In the genomic region with DNA sequence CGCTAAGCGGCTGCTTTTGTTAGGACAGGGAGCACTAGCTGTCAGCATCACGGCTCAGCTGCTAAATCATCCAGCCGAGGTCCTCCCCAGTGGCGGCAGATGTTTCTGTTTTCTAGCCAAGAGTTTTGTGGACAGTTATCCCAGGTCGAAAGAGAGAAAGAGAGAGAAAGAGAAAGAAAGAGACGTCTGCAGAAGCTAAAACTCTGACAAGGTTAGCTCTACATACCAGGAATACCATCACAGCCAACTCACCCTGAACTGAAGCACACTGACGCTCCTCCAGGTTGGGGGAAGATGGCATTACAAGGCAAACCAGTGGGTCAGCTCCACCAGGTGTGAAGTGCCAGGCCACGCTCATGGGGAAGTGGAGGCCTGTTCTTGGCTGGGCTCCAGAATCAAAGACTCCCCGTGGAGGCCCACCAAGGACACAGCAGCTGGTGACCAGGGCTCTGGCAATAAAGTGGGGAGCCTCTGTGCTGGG, we compare ENCODE assay signal across 12 cellular contexts.
DNase-seq lines count a peak whose midpoint lies in the region; ATAC-seq lines count a peak whose summit lies in the region.
"Had no signal": no experiment of that assay in that cellular context is flagged by ENCODE, and none has a peak within 500 bp of the region (broad histone marks: within the 10 kb centered on the region; RNA-seq: fewer than 3 reads in every experiment).

No MANE protein-coding gene starts in this region.

- DNase-seq in GM04503 (ENCODE audit: low read depth) (peak; percentile 3), amniotic epithelial cell (ENCODE audit: low read depth) (peak; percentile 78), iris pigment epithelial cell (ENCODE audit: low read depth) (peak; percentile 79), retina (peak; percentile 29), cortex of kidney (lab: John Stamatoyannopoulos, UW) (no peak), DMS114 treated with DMSO at 0.1 percent for 48 hours (lab: John Stamatoyannopoulos, UW; ENCODE audit: unreplicated experiment) (no peak)
- DNase-seq: activated CD4-positive, alpha-beta memory T cell treated with anti-CD3 and anti-CD28 coated beads, Interleukin-2, amount 10 ng/mL, durations not matched to agents 7 days and 5 days; activated gamma-delta T cell; natural killer cell; stimulated activated CD4-positive, alpha-beta T cell treated with anti-CD3 and anti-CD28 coated beads, Interleukin-15, amount 100 ng/mL, for 24 hours had no signal

- ATAC-seq in GM19467 (IDR thresholded peaks at IDR 0.05; ENCODE audit: unreplicated experiment) (no peak), GM21367 (IDR thresholded peaks at IDR 0.05; ENCODE audit: unreplicated experiment) (no peak)
- ATAC-seq: natural killer cell had no signal

Comparison
In these comparisons a context has a peak if more than half of its experiments do, and no peak if none do; other contexts are left out.
1. DNase-seq: peak in GM04503 (single experiment), amniotic epithelial cell (single experiment), iris pigment epithelial cell (single experiment) and retina (single experiment); none in cortex of kidney (single experiment) and DMS114 treated with DMSO at 0.1 percent for 48 hours (single experiment).